ENCODE assay signal across 8 cellular contexts in the genomic region with DNA sequence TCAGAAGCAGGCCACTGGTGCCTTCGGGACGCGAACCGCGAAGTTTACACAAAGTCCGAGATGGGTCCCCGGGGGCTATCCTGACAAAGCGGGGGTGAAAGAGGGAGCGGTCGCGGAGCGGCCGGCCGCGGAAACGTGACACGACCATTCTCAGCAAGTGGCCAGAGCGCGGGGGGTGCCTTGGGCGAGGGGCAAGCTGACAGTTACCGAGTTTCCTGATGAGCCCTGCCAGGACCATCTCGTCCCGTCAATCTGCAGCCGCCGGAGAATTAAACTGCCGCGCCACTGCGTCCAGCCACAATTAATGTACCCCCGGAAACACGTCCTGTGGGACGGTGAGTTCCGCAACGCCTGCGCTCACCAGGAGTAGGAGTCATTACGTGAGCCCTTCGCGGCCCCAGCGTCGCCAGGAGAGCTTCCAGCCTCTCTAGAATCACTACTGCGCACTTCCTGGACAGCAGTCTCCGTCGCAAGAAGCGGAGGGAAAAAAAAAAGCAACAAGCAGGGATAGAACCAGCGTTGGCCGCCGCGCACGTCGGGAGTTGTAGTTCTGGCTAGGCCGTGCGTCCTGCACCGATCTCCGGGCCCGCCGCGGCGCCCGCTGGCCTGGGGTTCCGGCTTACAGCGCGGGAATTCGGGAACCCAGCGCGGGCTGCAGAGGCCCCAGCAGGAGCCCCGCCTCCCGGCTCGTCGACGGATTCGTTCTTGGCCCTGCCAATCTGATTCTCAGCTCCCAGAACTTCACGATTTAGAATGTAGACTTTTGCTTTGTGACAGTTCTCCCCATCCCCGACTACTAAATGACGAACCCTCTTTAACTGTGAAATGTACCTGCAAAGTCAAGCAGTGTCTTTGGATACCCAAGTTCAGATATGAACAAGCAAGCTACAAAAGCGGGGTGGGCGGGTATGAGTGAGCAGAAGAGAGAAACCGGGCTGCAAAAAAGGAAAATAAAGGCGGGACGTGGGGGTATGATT. TPM values are rescaled to one million over a fixed set of nuclear protein-coding genes. Genes with fewer than 3 reads are reported as not detected.
A peak's percentile ranks its signal among the peaks of the same experiment; 100 is the strongest.
DNase-seq lines count a peak whose midpoint lies in the region; ATAC-seq, FAIRE-seq and TF ChIP-seq lines count a peak whose summit lies in the region.

A gene with protein sequence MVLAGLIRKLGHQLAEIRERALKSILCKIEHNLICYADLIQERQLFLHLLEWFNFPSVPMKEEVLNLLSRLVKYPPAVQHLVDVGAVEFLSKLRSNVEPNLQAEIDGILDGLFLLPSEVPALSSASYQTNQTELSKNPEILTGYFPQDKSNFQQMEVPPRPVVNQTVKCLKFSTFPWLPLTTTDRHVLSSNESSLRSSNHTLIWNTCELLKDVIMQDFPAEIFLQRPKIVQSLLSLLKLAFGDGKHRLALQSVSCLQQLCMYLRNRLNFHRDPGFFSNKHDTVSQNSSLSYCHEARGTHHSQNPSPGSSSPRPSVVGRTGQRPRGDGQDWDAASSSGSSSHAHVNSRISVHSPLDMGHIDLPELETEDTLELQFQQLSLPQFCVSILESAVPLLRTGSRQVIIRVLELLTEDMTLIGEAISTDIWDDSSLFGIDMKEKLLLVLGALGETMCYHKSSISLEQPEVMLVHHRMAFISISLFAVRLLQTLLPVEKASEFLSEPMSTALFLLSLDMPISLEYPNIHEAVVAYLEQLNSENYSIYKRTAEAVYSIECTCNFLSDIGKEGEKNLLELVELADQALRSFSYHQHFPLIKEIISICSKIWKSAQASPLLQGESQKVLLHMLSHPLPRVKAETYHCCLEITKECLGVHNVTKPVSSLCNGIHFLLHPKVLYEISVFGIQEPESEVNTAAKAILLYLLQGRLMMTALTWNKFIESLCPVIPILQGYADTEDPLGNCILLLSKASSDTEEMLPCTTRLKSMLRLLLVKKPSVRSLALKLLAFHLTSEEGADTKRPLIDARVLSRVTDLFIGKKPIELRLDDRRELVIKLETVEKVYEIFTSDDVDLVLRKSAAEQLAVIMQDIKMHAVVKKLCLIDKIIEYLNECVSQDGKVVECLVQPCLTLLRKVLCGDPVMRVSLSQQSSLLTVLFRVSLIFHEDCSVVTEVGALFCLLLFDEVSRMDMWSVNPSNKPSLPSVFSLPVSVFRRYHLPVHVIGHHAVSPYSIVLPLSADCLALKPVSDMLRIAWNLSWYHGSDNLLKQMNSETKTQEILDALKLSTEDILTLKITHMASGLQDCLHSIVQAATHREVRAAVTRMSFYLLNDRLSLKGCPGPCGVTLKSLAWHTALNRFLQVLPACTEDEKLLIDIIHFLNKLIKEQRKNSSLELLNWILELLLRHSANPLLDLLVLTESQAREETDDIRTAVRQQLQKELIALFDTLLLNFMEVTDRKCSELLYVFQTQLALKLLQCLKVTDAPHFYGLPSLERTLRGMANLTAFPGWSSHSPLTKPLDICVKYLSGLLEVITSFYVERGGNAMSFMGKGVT (N-terminal part only) (minus strand): TSS at position 267 of the 977 bp plus-strand sequence. CDS start 29 bp downstream, at position 238.

- no peak for TF ChIP-seq CTCF in WERI-Rb-1 (IDR thresholded peaks at IDR 0.05; ENCODE audit: low read depth, low read length)
- TF ChIP-seq CTCF in mammary epithelial cell (conservative IDR thresholded peaks at IDR 0.05 in 1 of 2, IDR thresholded peaks at IDR 0.05 in 1 of 2; ENCODE audit: extremely low read depth in 1 of 2, insufficient read depth in 1 of 2, low read depth in 1 of 2, low read length in 2 of 2): no peak

- H3K4me2 ChIP-seq in mammary epithelial cell (ENCODE audit: insufficient read depth, low read depth, low read length): peak within 1 kb of the TSS; percentile 95

- dilution Hi-C loops in mammary epithelial cell (cut with HindIII; ENCODE audit: low sequenced_read_pairs): no loop called here

- intact Hi-C loops in mammary epithelial cell (cut with micrococcal nuclease): loop anchor here (1.0 to 2.0 kb wide), 4 partner anchors 83 to 229 kb away; a partner anchor contains a TSS

- peaks cover 9% of the 10 kb centered on the region for H3K4me1 ChIP-seq in ACC112 (ENCODE audit: control insufficient read depth, insufficient read depth, low read length, unreplicated experiment)
- H3K4me1 ChIP-seq in mammary epithelial cell (ENCODE audit: insufficient read depth, low read length): peaks cover 12% of the 10 kb centered on the region
- H3K4me1 ChIP-seq in iPS-20b (ENCODE audit: insufficient read depth, low read length): no peaks in the 10 kb centered on the region
- H3K4me1 ChIP-seq in small intestine (ENCODE audit: control insufficient read depth in 2 of 2, insufficient read depth in 1 of 2, low read depth in 1 of 2, low read length in 1 of 2): no peaks in the 10 kb centered on the region

- WGBS in mammary epithelial cell (ENCODE audit: low coverage, missing lambda C conversion rate): 3% methylated on average over 57 of the region's 78 CpGs
- 0 to 1% (median 0%) methylated on average over 78 of the region's 78 CpGs for WGBS in small intestine, 3 donors

- H3K27ac ChIP-seq in ACC112 (ENCODE audit: low read depth, low read length) (peak within 1 kb of the TSS; percentile 93), WERI-Rb-1 (peak within 1 kb of the TSS; percentile 90), mammary epithelial cell (ENCODE audit: insufficient read depth, low read depth, low read length) (peak within 1 kb of the TSS; percentile 92), iPS-20b (ENCODE audit: low read length) (peak within 1 kb of the TSS; percentile 95), small intestine (ENCODE audit: low read depth in 1 of 2, low read length in 1 of 2) (peak within 1 kb of the TSS; percentile 93 to 100)

- H4K20me1 ChIP-seq in mammary epithelial cell (ENCODE audit: insufficient read depth, low read length): no peaks in the 10 kb centered on the region

- CTCF ChIA-PET in mammary epithelial cell (lab: Charles Lee; ENCODE audit: low non-redundant PET): interaction anchor here (0.6 kb wide), 2 partner anchors 13 to 228 kb away, joined by 3 read pairs; no protein-coding TSS in a partner anchor

- in situ Hi-C loops in mammary epithelial cell (cut with MboI; ENCODE audit: low sequenced_read_pairs in 2 of 2): no loop called here

- peak; percentile 91 for ATAC-seq in GM18873 (IDR thresholded peaks at IDR 0.05; ENCODE audit: low FRiP score, unreplicated experiment)
- ATAC-seq in HG03139 (IDR thresholded peaks at IDR 0.05; ENCODE audit: unreplicated experiment): peak; percentile 95

- H3K36me3 ChIP-seq in ACC112 (ENCODE audit: insufficient read depth, low read length) (0 out of 2 replicates have a peak, but pooled peaks cover 3% of the 10 kb centered on the region), WERI-Rb-1 (peaks cover 4% of the 10 kb centered on the region), mammary epithelial cell (ENCODE audit: insufficient read depth, low read length) (peaks cover 2% of the 10 kb centered on the region), iPS-20b (ENCODE audit: insufficient read depth, low read depth, low read length) (peaks cover 22% of the 10 kb centered on the region), small intestine (ENCODE audit: control insufficient read depth in 2 of 2, insufficient read depth in 2 of 2, low read length in 2 of 2) (no peaks in the 10 kb centered on the region)

- H3K27me3 ChIP-seq in ACC112 (ENCODE audit: insufficient read depth, low read length): no peaks in the 10 kb centered on the region
- H3K27me3 ChIP-seq in WERI-Rb-1 (ENCODE audit: insufficient read depth, low read depth, severe bottlenecking): no peaks in the 10 kb centered on the region
- no peaks in the 10 kb centered on the region for H3K27me3 ChIP-seq in mammary epithelial cell (ENCODE audit: insufficient read depth, low read length)
- H3K27me3 ChIP-seq in iPS-20b (ENCODE audit: insufficient read depth, low read length): peaks cover 5% of the 10 kb centered on the region; the same call in 1 of the 2 replicates
- H3K27me3 ChIP-seq in small intestine (ENCODE audit: control insufficient read depth in 2 of 2, insufficient read depth in 2 of 2, low read length in 2 of 2): no peaks in the 10 kb centered on the region

- peak within 1 kb of the TSS; percentile 94 for H3K4me3 ChIP-seq in ACC112 (ENCODE audit: low read depth, low read length)
- H3K4me3 ChIP-seq in WERI-Rb-1 (ENCODE audit: low read depth, low read length): peak within 1 kb of the TSS; percentile 67
- H3K4me3 ChIP-seq in mammary epithelial cell (replicated peaks in 1 of 3; ENCODE audit: insufficient read depth in 1 of 3, low read depth in 2 of 3, low read length in 3 of 3): peak within 1 kb of the TSS; percentile 84 to 94 (median 87)
- H3K4me3 ChIP-seq in iPS-20b (ENCODE audit: low read length): peak within 1 kb of the TSS; percentile 86
- H3K4me3 ChIP-seq in small intestine (ENCODE audit: low read depth in 1 of 2, low read length in 2 of 2): peak within 1 kb of the TSS; percentile 58 to 93

- peaks cover 21% of the 10 kb centered on the region for H3K79me2 ChIP-seq in ACC112 (ENCODE audit: control insufficient read depth, insufficient read depth, low read length, unreplicated experiment)
- H3K79me2 ChIP-seq in mammary epithelial cell (ENCODE audit: insufficient read depth, low read length): peaks cover 20% of the 10 kb centered on the region

- no peak for FAIRE-seq in small intestine (lab: Jason Lieb, UNC)

- H3K9me3 ChIP-seq in WERI-Rb-1 (ENCODE audit: severe bottlenecking): no peaks in the 10 kb centered on the region
- H3K9me3 ChIP-seq in mammary epithelial cell (replicated peaks; ENCODE audit: insufficient read depth, low read length): no peaks in the 10 kb centered on the region
- H3K9me3 ChIP-seq in iPS-20b (ENCODE audit: insufficient read depth, low read depth, low read length): no peaks in the 10 kb centered on the region
- H3K9me3 ChIP-seq in small intestine (ENCODE audit: control insufficient read depth, low read depth): no peaks in the 10 kb centered on the region

- H3K9ac ChIP-seq in mammary epithelial cell (ENCODE audit: insufficient read depth, low read length) (peak within 1 kb of the TSS; percentile 93), iPS-20b (ENCODE audit: low read depth, low read length) (peak within 1 kb of the TSS; percentile 94)

- DNase-seq in NCI-H2227 (lab: John Stamatoyannopoulos, UW; ENCODE audit: unreplicated experiment): peak; percentile 96
- peak; percentile 88 for DNase-seq in WERI-Rb-1
- peak; percentile 93 for DNase-seq in mammary epithelial cell
- peak; percentile 91 for DNase-seq in small intestine

- H2AFZ ChIP-seq in ACC112 (ENCODE audit: low read length, unreplicated experiment) (peak within 1 kb of the TSS; percentile 99), mammary epithelial cell (ENCODE audit: low read depth, low read length) (peak within 1 kb of the TSS; percentile 100)

- no TSS peak for BruUV-seq in mammary epithelial cell (replicated peaks; lab: Mats Ljungman, UMichigan)

RNA-seq across cellular contexts. Expression of the gene that starts here (rescaled TPM):
- 10 to 100 TPM; 31.5 to 59.4 TPM for total RNA-seq in mammary epithelial cell
- polyA plus RNA-seq in mammary epithelial cell: 28.3 TPM
- 71.0 TPM for polyA minus RNA-seq in mammary epithelial cell
- polyA plus RNA-seq in small intestine: 1 to 10 TPM in 2 of 3 donors, under 1 TPM in 1; 0.89 to 3.7 (median 1.1) TPM

Comparison
In these comparisons a context has a peak if more than half of its experiments do, and no peak if none do; other contexts are left out.
1. Peak in every context shown above with its lines: DNase-seq, ATAC-seq, H3K4me3 ChIP-seq and H3K27ac ChIP-seq.